ENCODE assay signal across 27 cellular contexts in the genomic region with DNA sequence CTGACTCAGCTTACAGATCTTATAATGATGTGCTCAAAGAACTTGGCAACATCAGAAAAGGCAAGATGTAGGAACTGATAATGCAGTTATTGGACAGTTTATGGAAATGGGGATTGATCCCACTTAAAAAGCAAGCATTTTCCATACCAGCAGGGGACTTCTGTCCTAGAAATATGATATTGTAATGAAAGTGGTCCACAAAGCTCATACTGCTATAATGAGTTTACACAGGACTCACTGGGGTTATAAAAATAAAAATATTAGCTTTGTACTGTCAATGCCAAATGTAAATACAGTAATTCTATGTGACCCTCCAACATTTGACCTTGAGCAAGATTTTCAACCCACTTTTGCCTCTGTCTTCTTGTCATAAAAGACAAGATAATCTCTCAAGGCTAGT.
"Had no signal": no experiment of that assay in that cellular context is flagged by ENCODE, and none has a peak within 500 bp of the region (broad histone marks: within the 10 kb centered on the region; RNA-seq: fewer than 3 reads in every experiment).

No MANE protein-coding gene starts in this region.

- H3K9me3 ChIP-seq: ascending aorta, colonic mucosa, MG63, SJSA1, SK-N-SH had no signal

- DNase-seq: activated CD4-positive, alpha-beta T cell treated with anti-CD3 and anti-CD28 coated beads for 36 hours; activated CD4-positive, alpha-beta T cell treated with anti-CD3 and anti-CD28 coated beads, Interleukin-2, amount 10 ng/mL, durations not matched to agents 7 days and 5 days; activated CD4-positive, alpha-beta T cell treated with anti-CD3 and anti-CD28 coated beads, Interleukin-2, amount 50 U/mL, for 48 hours; activated CD8-positive, alpha-beta T cell treated with anti-CD3 and anti-CD28 coated beads, Interleukin-2, amount 10 ng/mL, durations not matched to agents 7 days and 5 days; activated gamma-delta T cell; activated naive CD4-positive, alpha-beta T cell treated with Interleukin-2 at 50 U/mL for 16 hours; activated naive CD8-positive, alpha-beta T cell treated with anti-CD3 and anti-CD28 coated beads, Interleukin-2, amount 10 ng/mL, durations not matched to agents 7 days and 5 days; activated T-cell treated with anti-CD3 and anti-CD28 coated beads, Interleukin-2, amount 50 U/mL, for 24 hours; amygdala; colonic mucosa; Kasumi-1; KG1; MG63; NCI-H1048; NCI-H1694; NCI-H2029; NCI-H446; NCI-H510A treated with DMSO at 0.1 percent for 48 hours; NCI-H774; SHP77 treated with DMSO at 0.1 percent for 48 hours; SK-N-SH had no signal

- ATAC-seq: activated CD4-positive, alpha-beta T cell treated with anti-CD3 and anti-CD28 coated beads for 36 hours; activated CD4-positive, CD25-positive, alpha-beta regulatory T cell treated with anti-CD3 and anti-CD28 coated beads, Interleukin-2, amount 50 U/mL, for 24 hours; activated CD8-positive, alpha-beta T cell treated with anti-CD3 and anti-CD28 coated beads, Interleukin-2, amount 10 ng/mL, durations not matched to agents 7 days and 5 days; Panc1; WTC11 had no signal

- H3K27ac ChIP-seq: ascending aorta, cardiac muscle cell, colonic mucosa, SJSA1 had no signal

- H3K9ac ChIP-seq: SK-N-SH had no signal

- H3K4me1 ChIP-seq: ascending aorta, colonic mucosa, SJSA1 had no signal

- H3K27me3 ChIP-seq: ascending aorta, colonic mucosa, MG63, SJSA1 had no signal

- H3K4me3 ChIP-seq: ascending aorta, cardiac muscle cell, colonic mucosa, MG63, SJSA1 had no signal

- H3K36me3 ChIP-seq: ascending aorta, cardiac muscle cell, colonic mucosa, MG63, SJSA1 had no signal

- H3K4me2 ChIP-seq: SK-N-SH had no signal
